ENCODE assay signal across 2 cellular contexts in the genomic region with DNA sequence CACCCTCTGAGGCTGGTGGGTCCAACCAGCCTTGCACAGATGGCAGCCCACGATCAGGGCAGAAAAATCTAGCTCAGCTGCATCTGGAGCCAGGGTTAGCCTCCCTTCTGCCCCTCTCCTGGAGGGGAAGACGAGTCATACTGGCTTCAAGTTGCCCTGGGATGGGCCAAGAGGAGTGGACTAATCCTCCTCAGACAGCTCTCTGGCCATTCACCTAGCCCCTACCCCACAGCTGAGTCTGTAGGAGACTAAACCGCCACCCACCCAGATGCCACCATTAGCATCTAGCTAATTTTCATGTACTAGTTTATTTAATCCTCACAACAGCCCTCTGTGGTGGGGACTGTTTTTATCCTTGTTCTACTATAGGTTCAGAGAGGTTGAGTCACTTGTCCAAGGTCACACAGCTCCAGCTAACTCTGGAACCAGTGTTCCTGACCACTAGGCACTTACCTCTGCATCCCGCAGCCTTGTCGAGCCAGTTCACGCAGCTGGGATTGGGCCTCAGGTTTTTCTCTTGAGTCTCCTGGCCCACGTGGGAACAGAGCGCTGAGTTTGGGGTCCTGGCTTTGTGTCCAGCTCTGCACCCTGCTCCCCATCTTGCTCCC.
TF ChIP-seq lines count a peak whose summit lies in the region.

No MANE protein-coding gene starts in this region.

TF ChIP-seq in HepG2, 621 proteins besides CTCF, POLR2A, EP300 and RAD21:
- TF ChIP-seq ZNF335 (CRISPR knock-in tag; IDR thresholded peaks at IDR 0.05) (no peak), FOXC1 (CRISPR knock-in tag; IDR thresholded peaks at IDR 0.05; ENCODE audit: borderline replicate concordance) (no peak), NFYB (CRISPR knock-in tag; IDR thresholded peaks at IDR 0.05) (no peak), ZNF768 (CRISPR knock-in tag; IDR thresholded peaks at IDR 0.05) (peak; percentile 90)
- TF ChIP-seq, protein P1, sequence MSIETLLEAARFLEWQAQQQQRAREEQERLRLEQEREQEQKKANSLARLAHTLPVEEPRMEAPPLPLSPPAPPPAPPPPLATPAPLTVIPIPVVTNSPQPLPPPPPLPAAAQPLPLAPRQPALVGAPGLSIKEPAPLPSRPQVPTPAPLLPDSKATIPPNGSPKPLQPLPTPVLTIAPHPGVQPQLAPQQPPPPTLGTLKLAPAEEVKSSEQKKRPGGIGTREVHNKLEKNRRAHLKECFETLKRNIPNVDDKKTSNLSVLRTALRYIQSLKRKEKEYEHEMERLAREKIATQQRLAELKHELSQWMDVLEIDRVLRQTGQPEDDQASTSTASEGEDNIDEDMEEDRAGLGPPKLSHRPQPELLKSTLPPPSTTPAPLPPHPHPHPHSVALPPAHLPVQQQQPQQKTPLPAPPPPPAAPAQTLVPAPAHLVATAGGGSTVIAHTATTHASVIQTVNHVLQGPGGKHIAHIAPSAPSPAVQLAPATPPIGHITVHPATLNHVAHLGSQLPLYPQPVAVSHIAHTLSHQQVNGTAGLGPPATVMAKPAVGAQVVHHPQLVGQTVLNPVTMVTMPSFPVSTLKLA (IDR thresholded peaks at IDR 0.05), result no peak

TF ChIP-seq in H1, 55 proteins besides CTCF, POLR2A, EP300 and RAD21:
- TF ChIP-seq BCL11A (IDR thresholded peaks at IDR 0.05; ENCODE audit: low read depth in 2 of 2, low read length in 2 of 2) (no peak), TCF12 (IDR thresholded peaks at IDR 0.05; ENCODE audit: low read depth, low read length) (no peak), SUZ12 (IDR thresholded peaks at IDR 0.05; ENCODE audit: low read length) (no peak), KDM1A (IDR thresholded peaks at IDR 0.05; ENCODE audit: borderline replicate concordance, low read length) (no peak), SAP30 (IDR thresholded peaks at IDR 0.05; ENCODE audit: insufficient read depth, insufficient replicate concordance, low read length) (no peak), JUND (IDR thresholded peaks at IDR 0.05; ENCODE audit: low read length) (no peak), KDM5A (IDR thresholded peaks at IDR 0.05; ENCODE audit: low read length) (no peak)
- TF ChIP-seq, protein P2, sequence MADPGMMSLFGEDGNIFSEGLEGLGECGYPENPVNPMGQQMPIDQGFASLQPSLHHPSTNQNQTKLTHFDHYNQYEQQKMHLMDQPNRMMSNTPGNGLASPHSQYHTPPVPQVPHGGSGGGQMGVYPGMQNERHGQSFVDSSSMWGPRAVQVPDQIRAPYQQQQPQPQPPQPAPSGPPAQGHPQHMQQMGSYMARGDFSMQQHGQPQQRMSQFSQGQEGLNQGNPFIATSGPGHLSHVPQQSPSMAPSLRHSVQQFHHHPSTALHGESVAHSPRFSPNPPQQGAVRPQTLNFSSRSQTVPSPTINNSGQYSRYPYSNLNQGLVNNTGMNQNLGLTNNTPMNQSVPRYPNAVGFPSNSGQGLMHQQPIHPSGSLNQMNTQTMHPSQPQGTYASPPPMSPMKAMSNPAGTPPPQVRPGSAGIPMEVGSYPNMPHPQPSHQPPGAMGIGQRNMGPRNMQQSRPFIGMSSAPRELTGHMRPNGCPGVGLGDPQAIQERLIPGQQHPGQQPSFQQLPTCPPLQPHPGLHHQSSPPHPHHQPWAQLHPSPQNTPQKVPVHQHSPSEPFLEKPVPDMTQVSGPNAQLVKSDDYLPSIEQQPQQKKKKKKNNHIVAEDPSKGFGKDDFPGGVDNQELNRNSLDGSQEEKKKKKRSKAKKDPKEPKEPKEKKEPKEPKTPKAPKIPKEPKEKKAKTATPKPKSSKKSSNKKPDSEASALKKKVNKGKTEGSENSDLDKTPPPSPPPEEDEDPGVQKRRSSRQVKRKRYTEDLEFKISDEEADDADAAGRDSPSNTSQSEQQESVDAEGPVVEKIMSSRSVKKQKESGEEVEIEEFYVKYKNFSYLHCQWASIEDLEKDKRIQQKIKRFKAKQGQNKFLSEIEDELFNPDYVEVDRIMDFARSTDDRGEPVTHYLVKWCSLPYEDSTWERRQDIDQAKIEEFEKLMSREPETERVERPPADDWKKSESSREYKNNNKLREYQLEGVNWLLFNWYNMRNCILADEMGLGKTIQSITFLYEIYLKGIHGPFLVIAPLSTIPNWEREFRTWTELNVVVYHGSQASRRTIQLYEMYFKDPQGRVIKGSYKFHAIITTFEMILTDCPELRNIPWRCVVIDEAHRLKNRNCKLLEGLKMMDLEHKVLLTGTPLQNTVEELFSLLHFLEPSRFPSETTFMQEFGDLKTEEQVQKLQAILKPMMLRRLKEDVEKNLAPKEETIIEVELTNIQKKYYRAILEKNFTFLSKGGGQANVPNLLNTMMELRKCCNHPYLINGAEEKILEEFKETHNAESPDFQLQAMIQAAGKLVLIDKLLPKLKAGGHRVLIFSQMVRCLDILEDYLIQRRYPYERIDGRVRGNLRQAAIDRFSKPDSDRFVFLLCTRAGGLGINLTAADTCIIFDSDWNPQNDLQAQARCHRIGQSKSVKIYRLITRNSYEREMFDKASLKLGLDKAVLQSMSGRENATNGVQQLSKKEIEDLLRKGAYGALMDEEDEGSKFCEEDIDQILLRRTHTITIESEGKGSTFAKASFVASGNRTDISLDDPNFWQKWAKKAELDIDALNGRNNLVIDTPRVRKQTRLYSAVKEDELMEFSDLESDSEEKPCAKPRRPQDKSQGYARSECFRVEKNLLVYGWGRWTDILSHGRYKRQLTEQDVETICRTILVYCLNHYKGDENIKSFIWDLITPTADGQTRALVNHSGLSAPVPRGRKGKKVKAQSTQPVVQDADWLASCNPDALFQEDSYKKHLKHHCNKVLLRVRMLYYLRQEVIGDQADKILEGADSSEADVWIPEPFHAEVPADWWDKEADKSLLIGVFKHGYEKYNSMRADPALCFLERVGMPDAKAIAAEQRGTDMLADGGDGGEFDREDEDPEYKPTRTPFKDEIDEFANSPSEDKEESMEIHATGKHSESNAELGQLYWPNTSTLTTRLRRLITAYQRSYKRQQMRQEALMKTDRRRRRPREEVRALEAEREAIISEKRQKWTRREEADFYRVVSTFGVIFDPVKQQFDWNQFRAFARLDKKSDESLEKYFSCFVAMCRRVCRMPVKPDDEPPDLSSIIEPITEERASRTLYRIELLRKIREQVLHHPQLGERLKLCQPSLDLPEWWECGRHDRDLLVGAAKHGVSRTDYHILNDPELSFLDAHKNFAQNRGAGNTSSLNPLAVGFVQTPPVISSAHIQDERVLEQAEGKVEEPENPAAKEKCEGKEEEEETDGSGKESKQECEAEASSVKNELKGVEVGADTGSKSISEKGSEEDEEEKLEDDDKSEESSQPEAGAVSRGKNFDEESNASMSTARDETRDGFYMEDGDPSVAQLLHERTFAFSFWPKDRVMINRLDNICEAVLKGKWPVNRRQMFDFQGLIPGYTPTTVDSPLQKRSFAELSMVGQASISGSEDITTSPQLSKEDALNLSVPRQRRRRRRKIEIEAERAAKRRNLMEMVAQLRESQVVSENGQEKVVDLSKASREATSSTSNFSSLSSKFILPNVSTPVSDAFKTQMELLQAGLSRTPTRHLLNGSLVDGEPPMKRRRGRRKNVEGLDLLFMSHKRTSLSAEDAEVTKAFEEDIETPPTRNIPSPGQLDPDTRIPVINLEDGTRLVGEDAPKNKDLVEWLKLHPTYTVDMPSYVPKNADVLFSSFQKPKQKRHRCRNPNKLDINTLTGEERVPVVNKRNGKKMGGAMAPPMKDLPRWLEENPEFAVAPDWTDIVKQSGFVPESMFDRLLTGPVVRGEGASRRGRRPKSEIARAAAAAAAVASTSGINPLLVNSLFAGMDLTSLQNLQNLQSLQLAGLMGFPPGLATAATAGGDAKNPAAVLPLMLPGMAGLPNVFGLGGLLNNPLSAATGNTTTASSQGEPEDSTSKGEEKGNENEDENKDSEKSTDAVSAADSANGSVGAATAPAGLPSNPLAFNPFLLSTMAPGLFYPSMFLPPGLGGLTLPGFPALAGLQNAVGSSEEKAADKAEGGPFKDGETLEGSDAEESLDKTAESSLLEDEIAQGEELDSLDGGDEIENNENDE (IDR thresholded peaks at IDR 0.05; ENCODE audit: insufficient replicate concordance, low read length), result no peak
